Comparison of ENCODE assay signal across 8 cellular contexts in genomic region chr7:100604976-100605911, GRCh38. TPM values are rescaled to one million over a fixed set of nuclear protein-coding genes. Genes with fewer than 3 reads are reported as not detected.
DNase-seq lines count a peak whose midpoint lies in the region; ATAC-seq and TF ChIP-seq lines count a peak whose summit lies in the region.

No MANE protein-coding gene starts in this region.

- DNase-seq in H7 (peak; percentile 91), activated B cell treated with CpG ODN at 0.5 μM for 24 hours (peak; percentile 30), epithelial cell of esophagus (ENCODE audit: low read depth) (no peak), nephron progenitor cell (peak; percentile 70), COLO829 (ENCODE audit: low spot score) (no peak), GM19240 (ENCODE audit: insufficient read length, low spot score) (no peak), DMS153 (lab: John Stamatoyannopoulos, UW) (no peak), middle frontal gyrus (ENCODE audit: extremely low spot score, low spot score) (no peak)

- POLR2A ChIA-PET in activated B cell treated with CpG ODN at 0.5 μM for 24 hours (lab: Charles Lee): interaction anchor here (0.5 to 4.8 kb wide), 5 partner anchors 20 to 237 kb away, joined by 4 to 32 read pairs (median 5); partner anchors contain the start of genes FBXO24 and LRCH4

- peak overlapping the region; percentile 85 for H3K4me3 Mint-ChIP-seq in activated B cell treated with CpG ODN at 0.5 μM for 24 hours
- peak overlapping the region; percentile 77 for H3K4me3 Mint-ChIP-seq in nephron progenitor cell

- peak; percentile 14 for ATAC-seq in activated B cell treated with CpG ODN at 0.5 μM for 24 hours (ENCODE audit: low read depth)

- H3K27ac Mint-ChIP-seq in activated B cell treated with CpG ODN at 0.5 μM for 24 hours (no peak overlapping the region), nephron progenitor cell (no peak overlapping the region)

- intact Hi-C loops in activated B cell treated with CpG ODN at 0.5 μM for 24 hours (cut with micrococcal nuclease): loop anchor here (1.0 to 2.0 kb wide), 8 partner anchors 19 to 247 kb away; partner anchors contain the start of genes FBXO24, GNB2, LRCH4 and SLC12A9

- H3K4me3 ChIP-seq in H7 (ENCODE audit: insufficient read depth, low read depth, low read length) (peak overlapping the region; percentile 69), epithelial cell of esophagus (ENCODE audit: low read length) (peak overlapping the region; percentile 58)

- no peak for TF ChIP-seq CTCF in activated B cell treated with CpG ODN at 0.5 μM for 24 hours (IDR thresholded peaks at IDR 0.05)
- no peak for TF ChIP-seq CTCF in epithelial cell of esophagus (IDR thresholded peaks at IDR 0.05; ENCODE audit: insufficient read depth, low read depth, low read length, missing control alignments)
- no peak for TF ChIP-seq CTCF in nephron progenitor cell (IDR thresholded peaks at IDR 0.05)

- H3K4me1 Mint-ChIP-seq in activated B cell treated with CpG ODN at 0.5 μM for 24 hours (peaks cover 19% of the 10 kb centered on the region), nephron progenitor cell (peaks cover 57% of the 10 kb centered on the region)

- H3K27me3 Mint-ChIP-seq in activated B cell treated with CpG ODN at 0.5 μM for 24 hours (no peaks in the 10 kb centered on the region), nephron progenitor cell (ENCODE audit: low read depth, poor library complexity) (peaks cover 30% of the 10 kb centered on the region)

- peaks cover 2% of the 10 kb centered on the region for H3K36me3 ChIP-seq in H7 (replicated peaks; ENCODE audit: control insufficient read depth, insufficient read depth, low read length)

- H3K9me3 Mint-ChIP-seq in activated B cell treated with CpG ODN at 0.5 μM for 24 hours (no peaks in the 10 kb centered on the region), nephron progenitor cell (no peaks in the 10 kb centered on the region)

- H3K27me3 ChIP-seq in H7 (ENCODE audit: control insufficient read depth, insufficient read depth, low read length): peaks cover 16% of the 10 kb centered on the region

- CTCF ChIA-PET in activated B cell treated with CpG ODN at 0.5 μM for 24 hours (lab: Charles Lee): interaction anchor here (0.7 to 1.2 kb wide), 4 partner anchors 19 to 73 kb away, joined by 3 to 4 read pairs (median 4); partner anchors contain the start of genes FBXO24 and LRCH4

- H3K36me3 Mint-ChIP-seq in activated B cell treated with CpG ODN at 0.5 μM for 24 hours (ENCODE audit: low read depth) (no peaks in the 10 kb centered on the region), nephron progenitor cell (ENCODE audit: low read depth) (peaks cover 36% of the 10 kb centered on the region)

RNA-seq across cellular contexts. Expression of gene PCOLCE, which starts 3.1 kb away (rescaled TPM):
- total RNA-seq in H7 (2014; rRNA removed; shearing (Covaris generic)): 22.5 and 24.1 TPM in 2 replicates
- 5.4 and 5.8 TPM in 2 replicates for total RNA-seq in activated B cell treated with CpG ODN at 0.5 μM for 24 hours

RNA-seq across cellular contexts. Expression of gene MOSPD3, which starts 7.1 kb away (rescaled TPM):
- 18.6 and 21.8 TPM in 2 replicates for total RNA-seq in H7 (2014; rRNA removed; shearing (Covaris generic))
- total RNA-seq in activated B cell treated with CpG ODN at 0.5 μM for 24 hours: 10.5 and 11.9 TPM in 2 replicates

RNA-seq across cellular contexts. Expression of gene FBXO24, which starts 19.1 kb away (rescaled TPM):
- total RNA-seq in H7 (2014; rRNA removed; shearing (Covaris generic)): 0.94 and 1.7 TPM in 2 replicates
- 0.29 and 1.9 TPM in 2 replicates for total RNA-seq in activated B cell treated with CpG ODN at 0.5 μM for 24 hours

RNA-seq across cellular contexts. Expression of gene LRCH4, which starts 19.3 kb away (rescaled TPM):
- total RNA-seq in H7 (2014; rRNA removed; shearing (Covaris generic)): 24.2 and 25.1 TPM in 2 replicates
- total RNA-seq in activated B cell treated with CpG ODN at 0.5 μM for 24 hours: 137 and 174 TPM in 2 replicates

RNA-seq across cellular contexts. Expression of gene SAP25, which starts 31.5 kb away (rescaled TPM):
- 1.3 and 2.4 TPM in 2 replicates for total RNA-seq in H7 (2014; rRNA removed; shearing (Covaris generic))
- 13.8 and 24.1 TPM in 2 replicates for total RNA-seq in activated B cell treated with CpG ODN at 0.5 μM for 24 hours

Comparison
In these comparisons a context has a peak if more than half of its experiments do, and no peak if none do; other contexts are left out.
1. DNase-seq: peak in H7 (single experiment), activated B cell treated with CpG ODN at 0.5 μM for 24 hours (single experiment) and nephron progenitor cell (single experiment); none in epithelial cell of esophagus (single experiment), COLO829 (single experiment), GM19240 (single experiment), DMS153 (single experiment) and middle frontal gyrus (single experiment).